In the genomic region with DNA sequence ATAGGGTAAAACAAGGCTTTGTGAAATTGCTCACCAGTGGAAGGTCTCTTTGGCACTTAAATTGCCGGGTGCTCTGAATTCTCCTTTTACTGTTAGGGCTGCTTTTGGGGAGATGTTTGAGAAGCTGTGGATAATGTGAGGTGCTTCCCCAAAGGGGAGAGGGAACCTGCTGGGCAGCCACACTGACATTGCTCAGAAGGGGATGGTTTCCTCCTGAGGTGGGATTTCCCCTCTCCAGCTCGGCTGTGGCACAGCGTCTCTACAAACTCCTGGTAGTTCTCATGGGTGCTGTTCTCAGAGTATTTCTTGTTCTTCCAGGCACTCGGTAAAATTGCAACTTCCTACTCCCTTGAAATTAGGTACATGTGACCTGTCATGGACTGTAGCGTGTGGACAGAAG, we compare ENCODE assay signal across 1 cellular context.
TF ChIP-seq lines count a peak whose summit lies in the region.

No MANE protein-coding gene starts in this region.

TF ChIP-seq in GM23338, 12 proteins besides CTCF, POLR2A, EP300 and RAD21 (continued from another document):
- TF ChIP-seq, protein P1, sequence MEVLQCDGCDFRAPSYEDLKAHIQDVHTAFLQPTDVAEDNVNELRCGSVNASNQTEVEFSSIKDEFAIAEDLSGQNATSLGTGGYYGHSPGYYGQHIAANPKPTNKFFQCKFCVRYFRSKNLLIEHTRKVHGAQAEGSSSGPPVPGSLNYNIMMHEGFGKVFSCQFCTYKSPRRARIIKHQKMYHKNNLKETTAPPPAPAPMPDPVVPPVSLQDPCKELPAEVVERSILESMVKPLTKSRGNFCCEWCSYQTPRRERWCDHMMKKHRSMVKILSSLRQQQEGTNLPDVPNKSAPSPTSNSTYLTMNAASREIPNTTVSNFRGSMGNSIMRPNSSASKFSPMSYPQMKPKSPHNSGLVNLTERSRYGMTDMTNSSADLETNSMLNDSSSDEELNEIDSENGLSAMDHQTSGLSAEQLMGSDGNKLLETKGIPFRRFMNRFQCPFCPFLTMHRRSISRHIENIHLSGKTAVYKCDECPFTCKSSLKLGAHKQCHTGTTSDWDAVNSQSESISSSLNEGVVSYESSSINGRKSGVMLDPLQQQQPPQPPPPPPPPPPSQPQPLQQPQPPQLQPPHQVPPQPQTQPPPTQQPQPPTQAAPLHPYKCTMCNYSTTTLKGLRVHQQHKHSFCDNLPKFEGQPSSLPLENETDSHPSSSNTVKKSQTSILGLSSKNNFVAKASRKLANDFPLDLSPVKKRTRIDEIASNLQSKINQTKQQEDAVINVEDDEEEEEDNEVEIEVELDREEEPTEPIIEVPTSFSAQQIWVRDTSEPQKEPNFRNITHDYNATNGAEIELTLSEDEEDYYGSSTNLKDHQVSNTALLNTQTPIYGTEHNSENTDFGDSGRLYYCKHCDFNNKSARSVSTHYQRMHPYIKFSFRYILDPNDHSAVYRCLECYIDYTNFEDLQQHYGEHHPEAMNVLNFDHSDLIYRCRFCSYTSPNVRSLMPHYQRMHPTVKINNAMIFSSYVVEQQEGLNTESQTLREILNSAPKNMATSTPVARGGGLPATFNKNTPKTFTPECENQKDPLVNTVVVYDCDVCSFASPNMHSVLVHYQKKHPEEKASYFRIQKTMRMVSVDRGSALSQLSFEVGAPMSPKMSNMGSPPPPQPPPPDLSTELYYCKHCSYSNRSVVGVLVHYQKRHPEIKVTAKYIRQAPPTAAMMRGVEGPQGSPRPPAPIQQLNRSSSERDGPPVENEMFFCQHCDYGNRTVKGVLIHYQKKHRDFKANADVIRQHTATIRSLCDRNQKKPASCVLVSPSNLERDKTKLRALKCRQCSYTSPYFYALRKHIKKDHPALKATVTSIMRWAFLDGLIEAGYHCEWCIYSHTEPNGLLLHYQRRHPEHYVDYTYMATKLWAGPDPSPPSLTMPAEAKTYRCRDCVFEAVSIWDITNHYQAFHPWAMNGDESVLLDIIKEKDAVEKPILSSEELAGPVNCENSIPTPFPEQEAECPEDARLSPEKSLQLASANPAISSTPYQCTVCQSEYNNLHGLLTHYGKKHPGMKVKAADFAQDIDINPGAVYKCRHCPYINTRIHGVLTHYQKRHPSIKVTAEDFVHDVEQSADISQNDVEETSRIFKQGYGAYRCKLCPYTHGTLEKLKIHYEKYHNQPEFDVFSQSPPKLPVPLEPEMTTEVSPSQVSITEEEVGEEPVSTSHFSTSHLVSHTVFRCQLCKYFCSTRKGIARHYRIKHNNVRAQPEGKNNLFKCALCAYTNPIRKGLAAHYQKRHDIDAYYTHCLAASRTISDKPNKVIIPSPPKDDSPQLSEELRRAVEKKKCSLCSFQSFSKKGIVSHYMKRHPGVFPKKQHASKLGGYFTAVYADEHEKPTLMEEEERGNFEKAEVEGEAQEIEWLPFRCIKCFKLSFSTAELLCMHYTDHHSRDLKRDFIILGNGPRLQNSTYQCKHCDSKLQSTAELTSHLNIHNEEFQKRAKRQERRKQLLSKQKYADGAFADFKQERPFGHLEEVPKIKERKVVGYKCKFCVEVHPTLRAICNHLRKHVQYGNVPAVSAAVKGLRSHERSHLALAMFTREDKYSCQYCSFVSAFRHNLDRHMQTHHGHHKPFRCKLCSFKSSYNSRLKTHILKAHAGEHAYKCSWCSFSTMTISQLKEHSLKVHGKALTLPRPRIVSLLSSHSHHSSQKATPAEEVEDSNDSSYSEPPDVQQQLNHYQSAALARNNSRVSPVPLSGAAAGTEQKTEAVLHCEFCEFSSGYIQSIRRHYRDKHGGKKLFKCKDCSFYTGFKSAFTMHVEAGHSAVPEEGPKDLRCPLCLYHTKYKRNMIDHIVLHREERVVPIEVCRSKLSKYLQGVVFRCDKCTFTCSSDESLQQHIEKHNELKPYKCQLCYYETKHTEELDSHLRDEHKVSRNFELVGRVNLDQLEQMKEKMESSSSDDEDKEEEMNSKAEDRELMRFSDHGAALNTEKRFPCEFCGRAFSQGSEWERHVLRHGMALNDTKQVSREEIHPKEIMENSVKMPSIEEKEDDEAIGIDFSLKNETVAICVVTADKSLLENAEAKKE (CRISPR knock-in tag; IDR thresholded peaks at IDR 0.05) = no peak
- TF ChIP-seq, protein P2, sequence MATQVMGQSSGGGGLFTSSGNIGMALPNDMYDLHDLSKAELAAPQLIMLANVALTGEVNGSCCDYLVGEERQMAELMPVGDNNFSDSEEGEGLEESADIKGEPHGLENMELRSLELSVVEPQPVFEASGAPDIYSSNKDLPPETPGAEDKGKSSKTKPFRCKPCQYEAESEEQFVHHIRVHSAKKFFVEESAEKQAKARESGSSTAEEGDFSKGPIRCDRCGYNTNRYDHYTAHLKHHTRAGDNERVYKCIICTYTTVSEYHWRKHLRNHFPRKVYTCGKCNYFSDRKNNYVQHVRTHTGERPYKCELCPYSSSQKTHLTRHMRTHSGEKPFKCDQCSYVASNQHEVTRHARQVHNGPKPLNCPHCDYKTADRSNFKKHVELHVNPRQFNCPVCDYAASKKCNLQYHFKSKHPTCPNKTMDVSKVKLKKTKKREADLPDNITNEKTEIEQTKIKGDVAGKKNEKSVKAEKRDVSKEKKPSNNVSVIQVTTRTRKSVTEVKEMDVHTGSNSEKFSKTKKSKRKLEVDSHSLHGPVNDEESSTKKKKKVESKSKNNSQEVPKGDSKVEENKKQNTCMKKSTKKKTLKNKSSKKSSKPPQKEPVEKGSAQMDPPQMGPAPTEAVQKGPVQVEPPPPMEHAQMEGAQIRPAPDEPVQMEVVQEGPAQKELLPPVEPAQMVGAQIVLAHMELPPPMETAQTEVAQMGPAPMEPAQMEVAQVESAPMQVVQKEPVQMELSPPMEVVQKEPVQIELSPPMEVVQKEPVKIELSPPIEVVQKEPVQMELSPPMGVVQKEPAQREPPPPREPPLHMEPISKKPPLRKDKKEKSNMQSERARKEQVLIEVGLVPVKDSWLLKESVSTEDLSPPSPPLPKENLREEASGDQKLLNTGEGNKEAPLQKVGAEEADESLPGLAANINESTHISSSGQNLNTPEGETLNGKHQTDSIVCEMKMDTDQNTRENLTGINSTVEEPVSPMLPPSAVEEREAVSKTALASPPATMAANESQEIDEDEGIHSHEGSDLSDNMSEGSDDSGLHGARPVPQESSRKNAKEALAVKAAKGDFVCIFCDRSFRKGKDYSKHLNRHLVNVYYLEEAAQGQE (IDR thresholded peaks at IDR 0.05; ENCODE audit: unreplicated experiment) = no peak
- TF ChIP-seq STAT1 (IDR thresholded peaks at IDR 0.05; ENCODE audit: unreplicated experiment) = no peak
- no peak for TF ChIP-seq JUNB (IDR thresholded peaks at IDR 0.05; ENCODE audit: unreplicated experiment)
- TF ChIP-seq ZNF331 (CRISPR knock-in tag; IDR thresholded peaks at IDR 0.05; ENCODE audit: low read depth) = no peak
- no peak for TF ChIP-seq NANOG (IDR thresholded peaks at IDR 0.05; ENCODE audit: borderline replicate concordance)
- TF ChIP-seq POLR2AphosphoS5 (IDR thresholded peaks at IDR 0.05; ENCODE audit: low read depth) = no peak
- TF ChIP-seq CREB1 (CRISPR knock-in tag; IDR thresholded peaks at IDR 0.05; ENCODE audit: low read depth) = no peak
- no peak for TF ChIP-seq EZH2 (IDR thresholded peaks at IDR 0.05; ENCODE audit: low read depth, unreplicated experiment)
- TF ChIP-seq EZH2phosphoT487 (IDR thresholded peaks at IDR 0.05; ENCODE audit: unreplicated experiment) = no peak
- no peak for TF ChIP-seq ZNF114 (CRISPR knock-in tag; IDR thresholded peaks at IDR 0.05)
